2 cellular contexts compared by ENCODE assay signal in genomic region chr12:109544955-109545531, GRCh38.
A peak's percentile ranks its signal among the peaks of the same experiment; 100 is the strongest.
TF ChIP-seq lines count a peak whose summit lies in the region.

No MANE protein-coding gene starts in this region.

TF ChIP-seq in GM12878, 131 proteins besides CTCF, POLR2A, EP300 and RAD21 (continues in another document):
- TF ChIP-seq SKIL (IDR thresholded peaks at IDR 0.05; ENCODE audit: low read depth, poor library complexity, severe bottlenecking) (no peak), FOXM1 (IDR thresholded peaks at IDR 0.05; ENCODE audit: low read depth, low read length) (no peak), SP1 (IDR thresholded peaks at IDR 0.05; ENCODE audit: low read depth, low read length) (no peak), SMC3 (IDR thresholded peaks at IDR 0.05; ENCODE audit: borderline replicate concordance, low read length) (no peak), NRF1 (conservative IDR thresholded peaks at IDR 0.05; ENCODE audit: low read depth, low read length) (no peak), ZBTB33 (IDR thresholded peaks at IDR 0.05) (no peak), POLR2AphosphoS5 (IDR thresholded peaks at IDR 0.05; ENCODE audit: low read length) (no peak), RELB (IDR thresholded peaks at IDR 0.05; ENCODE audit: low read depth) (no peak), MLLT1 (IDR thresholded peaks at IDR 0.05) (no peak), ZBED1 (IDR thresholded peaks at IDR 0.05; ENCODE audit: borderline replicate concordance) (no peak), DPF2 (IDR thresholded peaks at IDR 0.05) (no peak), SUPT20H (IDR thresholded peaks at IDR 0.05; ENCODE audit: borderline replicate concordance, control insufficient read depth, low read depth, low read length) (no peak), ZNF217 (IDR thresholded peaks at IDR 0.05) (no peak), STAT3 (IDR thresholded peaks at IDR 0.05; ENCODE audit: low read depth, low read length) (no peak), RUNX3 (IDR thresholded peaks at IDR 0.05; ENCODE audit: low read length) (no peak), BCL3 (IDR thresholded peaks at IDR 0.05; ENCODE audit: borderline replicate concordance, insufficient read depth, low read depth, low read length, poor library complexity, severe bottlenecking) (no peak), IRF5 (IDR thresholded peaks at IDR 0.05; ENCODE audit: borderline replicate concordance) (no peak)

TF ChIP-seq in HepG2, 621 proteins besides CTCF, POLR2A, EP300 and RAD21:
- TF ChIP-seq KLF11 (CRISPR knock-in tag; IDR thresholded peaks at IDR 0.05) (no peak), HNRNPL (IDR thresholded peaks at IDR 0.05; ENCODE audit: low read depth, low read length) (peak; percentile 67; the same call in 1 of the 2 replicates), ZMAT5 (CRISPR knock-in tag; IDR thresholded peaks at IDR 0.05; ENCODE audit: borderline replicate concordance, low read depth) (no peak), ZNF687 (CRISPR knock-in tag; IDR thresholded peaks at IDR 0.05) (peak; percentile 31; the same call in 1 of the 2 replicates), ZNF572 (CRISPR knock-in tag; IDR thresholded peaks at IDR 0.05) (no peak), ETV5 (CRISPR knock-in tag; IDR thresholded peaks at IDR 0.05; ENCODE audit: borderline replicate concordance) (peak; percentile 17; the same call in 1 of the 2 replicates), ZNF281 (CRISPR knock-in tag; IDR thresholded peaks at IDR 0.05; ENCODE audit: borderline replicate concordance) (no peak), SKI (IDR thresholded peaks at IDR 0.05; ENCODE audit: partially characterized antibody) (no peak), DBP (CRISPR knock-in tag; IDR thresholded peaks at IDR 0.05; ENCODE audit: not compliant biosample characterization) (no peak), HIC2 (CRISPR knock-in tag; IDR thresholded peaks at IDR 0.05; ENCODE audit: low read depth) (peak; percentile 61; the same call in 1 of the 2 replicates), CSRNP1 (CRISPR knock-in tag; IDR thresholded peaks at IDR 0.05) (no peak), EHMT2 (IDR thresholded peaks at IDR 0.05; ENCODE audit: borderline replicate concordance, low read depth, low read length) (no peak), SMARCE1 (IDR thresholded peaks at IDR 0.05; ENCODE audit: borderline replicate concordance) (no peak), ZBTB20 (CRISPR knock-in tag; IDR thresholded peaks at IDR 0.05; ENCODE audit: borderline replicate concordance, low read depth) (no peak), NFE2L2 (IDR thresholded peaks at IDR 0.05; ENCODE audit: low read length) (no peak), ZNF749 (CRISPR knock-in tag; IDR thresholded peaks at IDR 0.05; ENCODE audit: borderline replicate concordance) (no peak), MEIS1 (CRISPR knock-in tag; IDR thresholded peaks at IDR 0.05; ENCODE audit: borderline replicate concordance) (no peak), ZFP62 (CRISPR knock-in tag; IDR thresholded peaks at IDR 0.05) (no peak)
TF ChIP-seq in HepG2: peak in this region for 4.
